In genomic region chr6:22025468-22026159, GRCh38 we compare ENCODE assay signal across 8 cellular contexts.
A peak's percentile ranks its signal among the peaks of the same experiment; 100 is the strongest.
DNase-seq lines count a peak whose midpoint lies in the region; ATAC-seq and TF ChIP-seq lines count a peak whose summit lies in the region.

No MANE protein-coding gene starts in this region.

- H3K4me3 ChIP-seq in HL-60 (replicated peaks; ENCODE audit: insufficient read depth, low read length) (peak overlapping the region; percentile 2; the same call in 1 of the 2 replicates), skeletal muscle satellite cell (ENCODE audit: low read length) (no peak overlapping the region)

- peak overlapping the region; percentile 99 for H3K27ac Mint-ChIP-seq in WTC11

- H3K27me3 ChIP-seq in HL-60 (ENCODE audit: insufficient read depth, poor library complexity, severe bottlenecking) (no peaks in the 10 kb centered on the region), skeletal muscle satellite cell (ENCODE audit: control insufficient read depth, insufficient read depth, low read length) (no peaks in the 10 kb centered on the region)

- TF ChIP-seq CTCF in GM20000 (IDR thresholded peaks at IDR 0.05; ENCODE audit: extremely low read depth, missing control alignments) (no peak), HL-60 (IDR thresholded peaks at IDR 0.05; ENCODE audit: insufficient read depth, low read length) (no peak), WTC11 (IDR thresholded peaks at IDR 0.05) (no peak)

- CTCF ChIA-PET in WTC11 (lab: Charles Lee) = interaction anchor here (0.7 to 1.3 kb wide), 2 partner anchors 9 to 59 kb away, joined by 3 to 8 read pairs; no protein-coding TSS in a partner anchor

- peak; percentile 35 for DNase-seq in EL
- DNase-seq in GM20000 (ENCODE audit: low spot score) = peak; percentile 39
- peak; percentile 63 to 88 for DNase-seq in HL-60 (ENCODE audit: low read depth in 1 of 2, low spot score in 1 of 2)
- peak; percentile 60 for DNase-seq in WTC11 (ENCODE audit: low spot score)
- no peak for DNase-seq in left ventricle myocardium superior
- DNase-seq in NCI-H2081 treated with DMSO at 0.1 percent for 48 hours (lab: John Stamatoyannopoulos, UW) = no peak
- no peak for DNase-seq in NCI-H510A (lab: John Stamatoyannopoulos, UW)

- POLR2A ChIA-PET in WTC11 (lab: Charles Lee) = interaction anchor here (0.6 to 1.1 kb wide), 5 partner anchors 424 to 1563 kb away, joined by 3 to 5 read pairs (median 4); partner anchors contain the start of gene SOX4

- H3K9me3 Mint-ChIP-seq in WTC11 = no peaks in the 10 kb centered on the region; the same call in 1 of the 2 replicates

- H3K36me3 ChIP-seq in skeletal muscle satellite cell (ENCODE audit: insufficient read depth, low read length) = no peaks in the 10 kb centered on the region

- peak; percentile 88 for ATAC-seq in WTC11
- ATAC-seq in left ventricle myocardium superior = peak; percentile 64

- H3K4me2 ChIP-seq in skeletal muscle satellite cell (ENCODE audit: low read length) = peak overlapping the region; percentile 1

- peak overlapping the region; percentile 44 for H3K4me3 Mint-ChIP-seq in WTC11

- H3K4me1 Mint-ChIP-seq in WTC11 = peaks cover 40% of the 10 kb centered on the region

- H3K9me3 ChIP-seq in skeletal muscle satellite cell (replicated peaks; ENCODE audit: low read length) = no peaks in the 10 kb centered on the region

- H3K27me3 Mint-ChIP-seq in WTC11 (ENCODE audit: low read depth) = no peaks in the 10 kb centered on the region

- no peak overlapping the region for H3K9ac ChIP-seq in skeletal muscle satellite cell (ENCODE audit: low read depth, low read length)

- peaks cover 10% of the 10 kb centered on the region for H3K4me1 ChIP-seq in skeletal muscle satellite cell (ENCODE audit: control insufficient read depth, insufficient read depth, low read length)

- intact Hi-C loops in left ventricle myocardium superior (cut with micrococcal nuclease) = no loop called here

- no peaks in the 10 kb centered on the region; the same call in 1 of the 2 replicates for H3K36me3 Mint-ChIP-seq in WTC11

- H3K27ac ChIP-seq in HL-60 (replicated peaks) = peak overlapping the region; percentile 91

TF ChIP-seq in WTC11, 78 proteins besides CTCF, POLR2A, EP300 and RAD21 (continues in another document):
- TF ChIP-seq FOXP4 (CRISPR knock-in tag; IDR thresholded peaks at IDR 0.05) (0 out of 2 replicates have a peak, but pooled peaks have one; percentile 27), ZNF263 (CRISPR knock-in tag; IDR thresholded peaks at IDR 0.05; ENCODE audit: low read depth) (peak; percentile 51; the same call in 1 of the 2 replicates), NFE2L1 (CRISPR knock-in tag; IDR thresholded peaks at IDR 0.05) (peak; percentile 25; the same call in 1 of the 2 replicates), ZNF138 (CRISPR knock-in tag; conservative IDR thresholded peaks at IDR 0.05) (no peak), JAZF1 (CRISPR knock-in tag; IDR thresholded peaks at IDR 0.05) (no peak), ZNF423 (CRISPR knock-in tag; IDR thresholded peaks at IDR 0.05) (peak; percentile 70), TEAD1 (CRISPR knock-in tag; IDR thresholded peaks at IDR 0.05) (no peak), SP1 (CRISPR knock-in tag; conservative IDR thresholded peaks at IDR 0.05) (peak; percentile 32; the same call in 1 of the 2 replicates), ZNF425 (CRISPR knock-in tag; conservative IDR thresholded peaks at IDR 0.05) (no peak), ZNF396 (CRISPR knock-in tag; IDR thresholded peaks at IDR 0.05; ENCODE audit: borderline replicate concordance) (no peak; the same call in 1 of the 2 replicates), CREB1 (CRISPR knock-in tag; IDR thresholded peaks at IDR 0.05) (no peak), TP53 (CRISPR knock-in tag; IDR thresholded peaks at IDR 0.05) (no peak), IRF2 (CRISPR knock-in tag; IDR thresholded peaks at IDR 0.05; ENCODE audit: borderline replicate concordance, low read depth) (no peak), ZNF232 (CRISPR knock-in tag; IDR thresholded peaks at IDR 0.05) (no peak), MAX (CRISPR knock-in tag; IDR thresholded peaks at IDR 0.05) (no peak), FOXK1 (CRISPR knock-in tag; IDR thresholded peaks at IDR 0.05) (no peak), CBFB (CRISPR knock-in tag; IDR thresholded peaks at IDR 0.05; ENCODE audit: low read depth) (no peak), NFYB (CRISPR knock-in tag; conservative IDR thresholded peaks at IDR 0.05; ENCODE audit: low read depth) (no peak), TEAD4 (CRISPR knock-in tag; IDR thresholded peaks at IDR 0.05) (no peak), JUN (CRISPR knock-in tag; IDR thresholded peaks at IDR 0.05) (no peak), GTF2I (CRISPR knock-in tag; conservative IDR thresholded peaks at IDR 0.05) (peak; percentile 41; the same call in 1 of the 2 replicates), CREM (CRISPR knock-in tag; IDR thresholded peaks at IDR 0.05) (0 out of 2 replicates have a peak, but pooled peaks have one; percentile 28), ATF1 (CRISPR knock-in tag; IDR thresholded peaks at IDR 0.05) (no peak), TCF7 (CRISPR knock-in tag; IDR thresholded peaks at IDR 0.05; ENCODE audit: low read depth) (no peak), ETV6 (CRISPR knock-in tag; IDR thresholded peaks at IDR 0.05) (peak; percentile 61; the same call in 1 of the 2 replicates)
- TF ChIP-seq, protein P1, sequence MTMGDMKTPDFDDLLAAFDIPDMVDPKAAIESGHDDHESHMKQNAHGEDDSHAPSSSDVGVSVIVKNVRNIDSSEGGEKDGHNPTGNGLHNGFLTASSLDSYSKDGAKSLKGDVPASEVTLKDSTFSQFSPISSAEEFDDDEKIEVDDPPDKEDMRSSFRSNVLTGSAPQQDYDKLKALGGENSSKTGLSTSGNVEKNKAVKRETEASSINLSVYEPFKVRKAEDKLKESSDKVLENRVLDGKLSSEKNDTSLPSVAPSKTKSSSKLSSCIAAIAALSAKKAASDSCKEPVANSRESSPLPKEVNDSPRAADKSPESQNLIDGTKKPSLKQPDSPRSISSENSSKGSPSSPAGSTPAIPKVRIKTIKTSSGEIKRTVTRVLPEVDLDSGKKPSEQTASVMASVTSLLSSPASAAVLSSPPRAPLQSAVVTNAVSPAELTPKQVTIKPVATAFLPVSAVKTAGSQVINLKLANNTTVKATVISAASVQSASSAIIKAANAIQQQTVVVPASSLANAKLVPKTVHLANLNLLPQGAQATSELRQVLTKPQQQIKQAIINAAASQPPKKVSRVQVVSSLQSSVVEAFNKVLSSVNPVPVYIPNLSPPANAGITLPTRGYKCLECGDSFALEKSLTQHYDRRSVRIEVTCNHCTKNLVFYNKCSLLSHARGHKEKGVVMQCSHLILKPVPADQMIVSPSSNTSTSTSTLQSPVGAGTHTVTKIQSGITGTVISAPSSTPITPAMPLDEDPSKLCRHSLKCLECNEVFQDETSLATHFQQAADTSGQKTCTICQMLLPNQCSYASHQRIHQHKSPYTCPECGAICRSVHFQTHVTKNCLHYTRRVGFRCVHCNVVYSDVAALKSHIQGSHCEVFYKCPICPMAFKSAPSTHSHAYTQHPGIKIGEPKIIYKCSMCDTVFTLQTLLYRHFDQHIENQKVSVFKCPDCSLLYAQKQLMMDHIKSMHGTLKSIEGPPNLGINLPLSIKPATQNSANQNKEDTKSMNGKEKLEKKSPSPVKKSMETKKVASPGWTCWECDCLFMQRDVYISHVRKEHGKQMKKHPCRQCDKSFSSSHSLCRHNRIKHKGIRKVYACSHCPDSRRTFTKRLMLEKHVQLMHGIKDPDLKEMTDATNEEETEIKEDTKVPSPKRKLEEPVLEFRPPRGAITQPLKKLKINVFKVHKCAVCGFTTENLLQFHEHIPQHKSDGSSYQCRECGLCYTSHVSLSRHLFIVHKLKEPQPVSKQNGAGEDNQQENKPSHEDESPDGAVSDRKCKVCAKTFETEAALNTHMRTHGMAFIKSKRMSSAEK (CRISPR knock-in tag; IDR thresholded peaks at IDR 0.05; ENCODE audit: borderline replicate concordance) = no peak

Comparison
In these comparisons a context has a peak if more than half of its experiments do, and no peak if none do; other contexts are left out.
1. DNase-seq: peak in EL (single experiment), GM20000 (single experiment), HL-60 (2 of 2) and WTC11 (single experiment); none in left ventricle myocardium superior (single experiment), NCI-H2081 treated with DMSO at 0.1 percent for 48 hours (single experiment) and NCI-H510A (single experiment).